In genomic region chr2:126413079-126413478, GRCh38 we compare ENCODE assay signal across 19 cellular contexts.
A peak's percentile ranks its signal among the peaks of the same experiment; 100 is the strongest.
DNase-seq lines count a peak whose midpoint lies in the region; ATAC-seq and TF ChIP-seq lines count a peak whose summit lies in the region.
"Had no signal": no experiment of that assay in that cellular context is flagged by ENCODE, and none has a peak within 500 bp of the region (broad histone marks: within the 10 kb centered on the region; RNA-seq: fewer than 3 reads in every experiment).

No MANE protein-coding gene starts in this region.

- peaks cover 0 to 2% of the 10 kb centered on the region in 2 donors for H3K9me3 Mint-ChIP-seq in activated T-cell treated with anti-CD3 and anti-CD28 coated beads, Interleukin-2, amount 50 U/mL, for 72 hours
- peaks cover 2% of the 10 kb centered on the region for H3K9me3 Mint-ChIP-seq in stimulated activated effector memory CD8-positive, alpha-beta T cell treated with anti-CD3 and anti-CD28 coated beads, Interleukin-12 subunit alpha, Interleukin-12 subunit beta, amount 100 ng/mL, for 72 hours
- no peaks in the 10 kb centered on the region; a peak in 2 of 5 replicates for H3K9me3 Mint-ChIP-seq in H9
- H3K9me3 Mint-ChIP-seq in stimulated activated naive B cell treated with anti-CD40 and anti-IgM and Interleukin-4, amounts not matched to agents 10 μg/mL and 1 μg/mL and 100 μg/mL, for 72 hours, result peaks cover 0 to 3% of the 10 kb centered on the region in 2 donors
- H3K9me3 Mint-ChIP-seq: activated naive CD4-positive, alpha-beta T cell treated with anti-CD3 and anti-CD28 coated beads for 36 hours had no signal

- no peak overlapping the region for H2AFZ ChIP-seq in H9 (ENCODE audit: low read length)

- H3K27me3 ChIP-seq in right atrium auricular region (peaks cover 0 to 4% of the 10 kb centered on the region in 2 donors), H9 (ENCODE audit: insufficient read depth, low read length) (no peaks in the 10 kb centered on the region)
- H3K27me3 ChIP-seq: left lung had no signal

- H3K9ac ChIP-seq in H9 (ENCODE audit: extremely low read depth, insufficient read length, low read length), result no peak overlapping the region

- H3K56ac ChIP-seq in H9 (ENCODE audit: insufficient read length, low read depth, low read length), result no peak overlapping the region

- no peak overlapping the region for H4K8ac ChIP-seq in H9 (replicated peaks; ENCODE audit: insufficient read length, low read depth, low read length)

- H3K79me2 ChIP-seq in H9 (ENCODE audit: insufficient read depth, low read length), result no peaks in the 10 kb centered on the region

- peak; percentile 95 to 99 for ATAC-seq in activated T-cell treated with anti-CD3 and anti-CD28 coated beads, Interleukin-2, amount 50 U/mL, for 72 hours (replicated peaks in 1 of 2)
- ATAC-seq in GM21576 (IDR thresholded peaks at IDR 0.05; ENCODE audit: unreplicated experiment) (peak; percentile 64), HG03520 (IDR thresholded peaks at IDR 0.05; ENCODE audit: unreplicated experiment) (peak; percentile 78)
- peak; percentile 78 for ATAC-seq in stimulated activated effector memory CD8-positive, alpha-beta T cell treated with anti-CD3 and anti-CD28 coated beads, Interleukin-12 subunit alpha, Interleukin-12 subunit beta, amount 100 ng/mL, for 72 hours
- ATAC-seq in stimulated activated naive B cell treated with anti-CD40 and anti-IgM and Interleukin-4, amounts not matched to agents 10 μg/mL and 1 μg/mL and 100 μg/mL, for 72 hours (replicated peaks), result no peak
- ATAC-seq: left lung had no signal

- H2BK15ac ChIP-seq in H9 (ENCODE audit: low read depth, low read length), result no peak overlapping the region

- H3K4ac ChIP-seq in H9 (ENCODE audit: low read depth, low read length), result no peak overlapping the region

- H2BK5ac ChIP-seq in H9 (ENCODE audit: insufficient read length, low read length), result no peak overlapping the region

- H2BK120ac ChIP-seq in H9 (ENCODE audit: low read depth, low read length, poor library complexity, severe bottlenecking), result no peak overlapping the region

- no peaks in the 10 kb centered on the region for H3K36me3 ChIP-seq in right atrium auricular region
- H3K36me3 ChIP-seq: left lung had no signal

- H3K18ac ChIP-seq in H9 (ENCODE audit: insufficient read length, low read depth, low read length), result no peak overlapping the region

- no peak overlapping the region for H3T11ph ChIP-seq in H9 (ENCODE audit: low read length)

- peak overlapping the region; percentile 25 to 40 for H3K4me3 Mint-ChIP-seq in activated T-cell treated with anti-CD3 and anti-CD28 coated beads, Interleukin-2, amount 50 U/mL, for 72 hours
- no peak overlapping the region for H3K4me3 Mint-ChIP-seq in stimulated activated effector memory CD8-positive, alpha-beta T cell treated with anti-CD3 and anti-CD28 coated beads, Interleukin-12 subunit alpha, Interleukin-12 subunit beta, amount 100 ng/mL, for 72 hours
- no peak overlapping the region for H3K4me3 Mint-ChIP-seq in H9
- no peak overlapping the region for H3K4me3 Mint-ChIP-seq in stimulated activated naive B cell treated with anti-CD40 and anti-IgM and Interleukin-4, amounts not matched to agents 10 μg/mL and 1 μg/mL and 100 μg/mL, for 72 hours
- H3K4me3 Mint-ChIP-seq: activated naive CD4-positive, alpha-beta T cell treated with anti-CD3 and anti-CD28 coated beads for 36 hours had no signal

- no peak overlapping the region for H3K4me2 ChIP-seq in H9 (ENCODE audit: insufficient read depth, insufficient read length, low read length)

- H4K20me1 ChIP-seq in H9 (ENCODE audit: control insufficient read depth, insufficient read depth, insufficient read length), result no peaks in the 10 kb centered on the region

- H4K5ac ChIP-seq in H9 (ENCODE audit: insufficient read length, low read depth, low read length), result no peak overlapping the region

- TF ChIP-seq CTCF in right atrium auricular region (IDR thresholded peaks at IDR 0.05) (no peak), H9 (conservative IDR thresholded peaks at IDR 0.05) (no peak)

- H3K9me3 ChIP-seq in right atrium auricular region, result peaks cover 0 to 8% of the 10 kb centered on the region in 2 donors
- H3K9me3 ChIP-seq in H9 (ENCODE audit: control insufficient read depth, low read depth, low read length), result no peaks in the 10 kb centered on the region
- H3K9me3 ChIP-seq: Caco-2 had no signal

- no peaks in the 10 kb centered on the region for H3K79me1 ChIP-seq in H9 (ENCODE audit: insufficient read depth, low read depth, low read length, poor library complexity, severe bottlenecking)

- H3K27me3 Mint-ChIP-seq in activated T-cell treated with anti-CD3 and anti-CD28 coated beads, Interleukin-2, amount 50 U/mL, for 72 hours (ENCODE audit: low read depth), result peaks cover 42% of the 10 kb centered on the region
- H3K27me3 Mint-ChIP-seq in H9 (ENCODE audit: low read depth), result peaks cover 2% of the 10 kb centered on the region; the same call in 1 of the 2 replicates
- peaks cover 3 to 5% of the 10 kb centered on the region in 2 donors for H3K27me3 Mint-ChIP-seq in stimulated activated naive B cell treated with anti-CD40 and anti-IgM and Interleukin-4, amounts not matched to agents 10 μg/mL and 1 μg/mL and 100 μg/mL, for 72 hours

- no peaks in the 10 kb centered on the region for H3K4me1 ChIP-seq in right atrium auricular region
- H3K4me1 ChIP-seq in H9 (ENCODE audit: insufficient read depth, low read length), result no peaks in the 10 kb centered on the region
- H3K4me1 ChIP-seq: Caco-2, left lung had no signal

- peaks cover 19% of the 10 kb centered on the region for H3K4me1 Mint-ChIP-seq in activated T-cell treated with anti-CD3 and anti-CD28 coated beads, Interleukin-2, amount 50 U/mL, for 72 hours (ENCODE audit: low read depth)
- H3K4me1 Mint-ChIP-seq in stimulated activated effector memory CD8-positive, alpha-beta T cell treated with anti-CD3 and anti-CD28 coated beads, Interleukin-12 subunit alpha, Interleukin-12 subunit beta, amount 100 ng/mL, for 72 hours, result peaks cover 9% of the 10 kb centered on the region
- peaks cover 7 to 8% of the 10 kb centered on the region in 2 experiments for H3K4me1 Mint-ChIP-seq in H9
- H3K4me1 Mint-ChIP-seq in stimulated activated naive B cell treated with anti-CD40 and anti-IgM and Interleukin-4, amounts not matched to agents 10 μg/mL and 1 μg/mL and 100 μg/mL, for 72 hours, result no peaks in the 10 kb centered on the region

- H3K23ac ChIP-seq in H9 (ENCODE audit: insufficient read length, low read depth, low read length), result no peak overlapping the region

- H3K23me2 ChIP-seq in H9 (ENCODE audit: insufficient read length, low read depth, low read length, poor library complexity, severe bottlenecking), result no peaks in the 10 kb centered on the region

- H3K14ac ChIP-seq in H9 (ENCODE audit: insufficient read depth, low read length), result no peak overlapping the region

- H3K27ac ChIP-seq in right atrium auricular region (no peak overlapping the region), H9 (ENCODE audit: insufficient read length, low read depth, low read length) (no peak overlapping the region)
- H3K27ac ChIP-seq: left lung had no signal

- H3K36me3 Mint-ChIP-seq in activated T-cell treated with anti-CD3 and anti-CD28 coated beads, Interleukin-2, amount 50 U/mL, for 72 hours (ENCODE audit: insufficient read depth in 2 of 2), result no peaks in the 10 kb centered on the region
- no peaks in the 10 kb centered on the region for H3K36me3 Mint-ChIP-seq in stimulated activated effector memory CD8-positive, alpha-beta T cell treated with anti-CD3 and anti-CD28 coated beads, Interleukin-12 subunit alpha, Interleukin-12 subunit beta, amount 100 ng/mL, for 72 hours
- no peaks in the 10 kb centered on the region for H3K36me3 Mint-ChIP-seq in H9 (ENCODE audit: insufficient read depth in 1 of 3, low read depth in 3 of 3)
- H3K36me3 Mint-ChIP-seq in stimulated activated naive B cell treated with anti-CD40 and anti-IgM and Interleukin-4, amounts not matched to agents 10 μg/mL and 1 μg/mL and 100 μg/mL, for 72 hours, result no peaks in the 10 kb centered on the region

- no peak overlapping the region for H3K27ac Mint-ChIP-seq in activated T-cell treated with anti-CD3 and anti-CD28 coated beads, Interleukin-2, amount 50 U/mL, for 72 hours
- H3K27ac Mint-ChIP-seq in stimulated activated effector memory CD8-positive, alpha-beta T cell treated with anti-CD3 and anti-CD28 coated beads, Interleukin-12 subunit alpha, Interleukin-12 subunit beta, amount 100 ng/mL, for 72 hours, result no peak overlapping the region
- no peak overlapping the region for H3K27ac Mint-ChIP-seq in H9
- H3K27ac Mint-ChIP-seq in stimulated activated naive B cell treated with anti-CD40 and anti-IgM and Interleukin-4, amounts not matched to agents 10 μg/mL and 1 μg/mL and 100 μg/mL, for 72 hours, result no peak overlapping the region
- H3K27ac Mint-ChIP-seq: activated naive CD4-positive, alpha-beta T cell treated with anti-CD3 and anti-CD28 coated beads for 36 hours had no signal

- H2BK20ac ChIP-seq in H9 (ENCODE audit: low read depth, low read length, poor library complexity, severe bottlenecking), result no peak overlapping the region

- DNase-seq in activated T-cell treated with anti-CD3 and anti-CD28 coated beads, Interleukin-2, amount 50 U/mL, for 72 hours, result no peak
- DNase-seq in activated T-cell treated with anti-CD3 and anti-CD28 coated beads, Interleukin-2, amount 50 U/mL, for 48 hours, result no peak
- DNase-seq in stimulated activated effector memory CD8-positive, alpha-beta T cell treated with anti-CD3 and anti-CD28 coated beads, Interleukin-12 subunit alpha, Interleukin-12 subunit beta, amount 100 ng/mL, for 72 hours (ENCODE audit: low spot score in 2 of 2), result no peak
- DNase-seq in right atrium auricular region (ENCODE audit: low spot score), result no peak
- DNase-seq in H9, result no peak
- DNase-seq in stimulated activated naive B cell treated with anti-CD40 and anti-IgM and Interleukin-4, amounts not matched to agents 10 μg/mL and 1 μg/mL and 100 μg/mL, for 72 hours, result no peak
- DNase-seq: ACHN; activated CD4-positive, alpha-beta T cell treated with anti-CD3 and anti-CD28 coated beads, Interleukin-2, amount 50 U/mL, for 4 hours; activated naive CD4-positive, alpha-beta T cell treated with anti-CD3 and anti-CD28 coated beads for 36 hours; Caco-2; effector memory CD4-positive, alpha-beta T cell; left lung; NCI-H1930; SHP77; stimulated activated CD4-positive, alpha-beta T cell treated with anti-CD3 and anti-CD28 coated beads, Interleukin-12 subunit alpha, Interleukin-12 subunit beta, amount 100 ng/mL, for 4 hours; substantia nigra; T1000 had no signal

- no peak overlapping the region for H2BK12ac ChIP-seq in H9 (ENCODE audit: insufficient read length, low read depth, low read length)

- H4K91ac ChIP-seq in H9 (ENCODE audit: insufficient read length, low read depth, low read length), result no peak overlapping the region

- H3K4me3 ChIP-seq in right atrium auricular region, result no peak overlapping the region
- H3K4me3 ChIP-seq: left lung had no signal

- no CpG with 5 or more reads among the region's 4 CpGs for WGBS in H9 (ENCODE audit: extremely low coverage, insufficient read length, low lambda C conversion rate)

- no peak overlapping the region for H2AK5ac ChIP-seq in H9 (ENCODE audit: insufficient read length, low read length)

Comparison
In these comparisons a context has a peak if more than half of its experiments do, and no peak if none do; other contexts are left out.
1. ATAC-seq: peak in activated T-cell treated with anti-CD3 and anti-CD28 coated beads, Interleukin-2, amount 50 U/mL, for 72 hours (2 of 2), GM21576 (single experiment), HG03520 (single experiment) and stimulated activated effector memory CD8-positive, alpha-beta T cell treated with anti-CD3 and anti-CD28 coated beads, Interleukin-12 subunit alpha, Interleukin-12 subunit beta, amount 100 ng/mL, for 72 hours (single experiment); none in stimulated activated naive B cell treated with anti-CD40 and anti-IgM and Interleukin-4, amounts not matched to agents 10 μg/mL and 1 μg/mL and 100 μg/mL, for 72 hours (0 of 2).
2. H3K4me3 Mint-ChIP-seq: peak in activated T-cell treated with anti-CD3 and anti-CD28 coated beads, Interleukin-2, amount 50 U/mL, for 72 hours (2 of 2); none in stimulated activated effector memory CD8-positive, alpha-beta T cell treated with anti-CD3 and anti-CD28 coated beads, Interleukin-12 subunit alpha, Interleukin-12 subunit beta, amount 100 ng/mL, for 72 hours (single experiment), H9 (0 of 2) and stimulated activated naive B cell treated with anti-CD40 and anti-IgM and Interleukin-4, amounts not matched to agents 10 μg/mL and 1 μg/mL and 100 μg/mL, for 72 hours (0 of 2).